ENCODE assay signal across 8 cellular contexts in genomic region chr1:5975133-5975880, GRCh38. TPM values are rescaled to one million over a fixed set of nuclear protein-coding genes. Genes with fewer than 3 reads are reported as not detected.
DNase-seq lines count a peak whose midpoint lies in the region; ATAC-seq and TF ChIP-seq lines count a peak whose summit lies in the region.

No MANE protein-coding gene starts in this region.

- H3K4me1 ChIP-seq in DOHH2 (ENCODE audit: control insufficient read depth, low read length) (peaks cover 9% of the 10 kb centered on the region), mammary epithelial cell (ENCODE audit: insufficient read depth, low read length) (no peaks in the 10 kb centered on the region)

- in situ Hi-C loops in KBM-7 (cut with MboI; ENCODE audit: low pct_unique_long_range_greater_than_20kb, low sequenced_read_pairs), result no loop called here
- in situ Hi-C loops in mammary epithelial cell (cut with MboI; ENCODE audit: low sequenced_read_pairs in 2 of 2), result no loop called here

- peaks cover 17% of the 10 kb centered on the region for H3K36me3 Mint-ChIP-seq in T-cell

- no peaks in the 10 kb centered on the region for H3K9me2 ChIP-seq in DOHH2 (replicated peaks; ENCODE audit: control insufficient read depth, low read length)

- no peak overlapping the region for H2AFZ ChIP-seq in mammary epithelial cell (ENCODE audit: low read depth, low read length)

- BruUV-seq in mammary epithelial cell (replicated peaks; lab: Mats Ljungman, UMichigan), result no TSS peak

- DNase-seq in KBM-7 (peak; percentile 55), T-cell (peak in 20 of 34 experiments; percentile 22 to 54 (median 32)), mammary epithelial cell (peak; percentile 16), islet precursor cell (peak; percentile 77), amniotic stem cell (lab: John Stamatoyannopoulos, UW) (no peak)
- DNase-seq in stimulated activated CD4-positive, alpha-beta T cell treated with anti-CD3 and anti-CD28 coated beads, Interleukin-2, amount 100 ng/mL, for 48 hours, result peak; percentile 16 to 17

- H4K20me1 ChIP-seq in DOHH2 (ENCODE audit: control insufficient read depth, insufficient read depth, low read depth, low read length) (no peaks in the 10 kb centered on the region), mammary epithelial cell (ENCODE audit: insufficient read depth, low read length) (no peaks in the 10 kb centered on the region)

- no peak overlapping the region for H3K27ac ChIP-seq in DOHH2 (ENCODE audit: low read depth, low read length)
- H3K27ac ChIP-seq in mammary epithelial cell (ENCODE audit: insufficient read depth, low read depth, low read length), result no peak overlapping the region

- POLR2A ChIA-PET in T-cell (lab: Charles Lee), result no interaction called here

- no peaks in the 10 kb centered on the region for H3K36me3 ChIP-seq in DOHH2 (ENCODE audit: control insufficient read depth, low read length)
- no peaks in the 10 kb centered on the region for H3K36me3 ChIP-seq in mammary epithelial cell (ENCODE audit: insufficient read depth, low read length)

- H3K9me3 ChIP-seq in DOHH2 (ENCODE audit: control insufficient read depth, insufficient read depth, low read length) (no peaks in the 10 kb centered on the region), mammary epithelial cell (replicated peaks; ENCODE audit: insufficient read depth, low read length) (no peaks in the 10 kb centered on the region)

- peak overlapping the region; percentile 16; the same call in 1 of the 2 replicates for H3K4me2 ChIP-seq in DOHH2 (ENCODE audit: low read length)
- H3K4me2 ChIP-seq in mammary epithelial cell (ENCODE audit: insufficient read depth, low read depth, low read length), result no peak overlapping the region

- peak overlapping the region in 1 of 2 donors; percentile 67 for H3K27ac Mint-ChIP-seq in T-cell

- intact Hi-C loops in mammary epithelial cell (cut with micrococcal nuclease), result loop anchor here (5.0 kb wide), 1 partner anchor 228 kb away; no protein-coding TSS in a partner anchor

- no peaks in the 10 kb centered on the region for H3F3A ChIP-seq in DOHH2 (ENCODE audit: control insufficient read depth, insufficient read depth)

- no peaks in the 10 kb centered on the region for H3K9me3 Mint-ChIP-seq in T-cell

- H3K4me3 Mint-ChIP-seq in T-cell, result no peak overlapping the region

- H3K27me3 ChIP-seq in DOHH2 (ENCODE audit: control insufficient read depth, low read length), result no peaks in the 10 kb centered on the region
- H3K27me3 ChIP-seq in mammary epithelial cell (ENCODE audit: insufficient read depth, low read length), result no peaks in the 10 kb centered on the region

- H3K27me3 Mint-ChIP-seq in T-cell, result no peaks in the 10 kb centered on the region

- 70% methylated on average over 17 of the region's 17 CpGs for WGBS in mammary epithelial cell (ENCODE audit: low coverage, missing lambda C conversion rate)

- peaks cover 0 to 29% (median 2%) of the 10 kb centered on the region in 3 donors for H3K4me1 Mint-ChIP-seq in T-cell

- H3K4me3 ChIP-seq in DOHH2 (ENCODE audit: low read length), result no peak overlapping the region
- H3K4me3 ChIP-seq in mammary epithelial cell (replicated peaks in 1 of 3; ENCODE audit: insufficient read depth in 1 of 3, low read depth in 2 of 3, low read length in 3 of 3), result no peak overlapping the region

- no peaks in the 10 kb centered on the region for H3K79me2 ChIP-seq in DOHH2 (ENCODE audit: control insufficient read depth, low read length)
- H3K79me2 ChIP-seq in mammary epithelial cell (ENCODE audit: insufficient read depth, low read length), result no peaks in the 10 kb centered on the region

- TF ChIP-seq CTCF in DOHH2 (IDR thresholded peaks at IDR 0.05; ENCODE audit: low read depth, low read length, poor library complexity, severe bottlenecking) (peak; percentile 57), mammary epithelial cell (conservative IDR thresholded peaks at IDR 0.05 in 1 of 2, IDR thresholded peaks at IDR 0.05 in 1 of 2; ENCODE audit: extremely low read depth in 1 of 2, insufficient read depth in 1 of 2, low read depth in 1 of 2, low read length in 2 of 2) (peak; percentile 77 to 83)

- ATAC-seq in T-cell (replicated peaks in 1 of 4), result peak; percentile 44 to 83 (median 70)
- no peak for ATAC-seq in HG03460 (IDR thresholded peaks at IDR 0.05; ENCODE audit: unreplicated experiment)

- dilution Hi-C loops in mammary epithelial cell (cut with HindIII; ENCODE audit: low sequenced_read_pairs), result no loop called here

- H3K9ac ChIP-seq in mammary epithelial cell (ENCODE audit: insufficient read depth, low read length), result no peak overlapping the region

- CTCF ChIA-PET in T-cell (lab: Charles Lee) (interaction anchor here in 1 of 2 donors (1.8 kb wide), 1 partner anchor 465 kb away, joined by 4 read pairs; no protein-coding TSS in a partner anchor), mammary epithelial cell (lab: Charles Lee; ENCODE audit: low non-redundant PET) (interaction anchor here (0.6 kb wide), 1 partner anchor 137 kb away, joined by 3 read pairs; no protein-coding TSS in a partner anchor)

RNA-seq across cellular contexts. Expression of gene NPHP4, which starts 16.9 kb away (rescaled TPM):
- total RNA-seq in T-cell (10 to 100 TPM in 1 of 5 donors, 1 to 10 TPM in 4; 9.0 to 10.5 (median 9.8) TPM), mammary epithelial cell (10 to 100 TPM in 1 of 2 donors, 1 to 10 TPM in 1; 8.2 to 18.4 TPM)
- polyA plus RNA-seq in mammary epithelial cell, result 8.2 TPM
- 19.7 TPM for polyA minus RNA-seq in mammary epithelial cell
